In genomic region chr20:57167971-57168693, GRCh38 we compare ENCODE assay signal across 11 cellular contexts.
A peak's percentile ranks its signal among the peaks of the same experiment; 100 is the strongest.
DNase-seq lines count a peak whose midpoint lies in the region; ATAC-seq and TF ChIP-seq lines count a peak whose summit lies in the region.
"Had no signal": no experiment of that assay in that cellular context is flagged by ENCODE, and none has a peak within 500 bp of the region (broad histone marks: within the 10 kb centered on the region; RNA-seq: fewer than 3 reads in every experiment).

No MANE protein-coding gene starts in this region.

- H3K36me3 Mint-ChIP-seq in nephron progenitor cell (ENCODE audit: low read depth): peaks cover 61% of the 10 kb centered on the region

- TF ChIP-seq CTCF in fibroblast of villous mesenchyme (IDR thresholded peaks at IDR 0.05; ENCODE audit: insufficient read depth, low read depth, low read length) (no peak), nephron progenitor cell (IDR thresholded peaks at IDR 0.05) (no peak), GM13976 (IDR thresholded peaks at IDR 0.05; ENCODE audit: borderline replicate concordance, control extremely low read depth, extremely low read depth, insufficient read depth, missing control alignments) (no peak)

- peak overlapping the region; percentile 38 for H3K4me3 Mint-ChIP-seq in nephron progenitor cell
- H3K4me3 Mint-ChIP-seq: activated T-helper 17 cell treated with anti-CD3 and anti-CD28 coated beads, Interleukin-2, amount 50 U/mL, for 72 hours had no signal

- DNase-seq in Right ventricle myocardium inferior (ENCODE audit: missing footprints) (no peak), cardiac septum (ENCODE audit: low spot score) (no peak), fibroblast of villous mesenchyme (ENCODE audit: low read depth) (peak; percentile 56), nephron progenitor cell (peak; percentile 33), HCEC 1CT (no peak), GM13976 (ENCODE audit: low spot score) (no peak)
- DNase-seq: DMS53 had no signal

- ATAC-seq in Right ventricle myocardium inferior (peak; percentile 82), HG03039 (IDR thresholded peaks at IDR 0.05; ENCODE audit: unreplicated experiment) (no peak), GM21786 (IDR thresholded peaks at IDR 0.05; ENCODE audit: unreplicated experiment) (no peak)
- ATAC-seq: activated T-helper 17 cell treated with anti-CD3 and anti-CD28 coated beads, Interleukin-2, amount 50 U/mL, for 72 hours had no signal

- in situ Hi-C loops in GM13976 (cut with MboI; ENCODE audit: low sequenced_read_pairs, unreplicated experiment): no loop called here

- peak overlapping the region; percentile 80 for H3K27ac Mint-ChIP-seq in nephron progenitor cell
- H3K27ac Mint-ChIP-seq: activated T-helper 17 cell treated with anti-CD3 and anti-CD28 coated beads, Interleukin-2, amount 50 U/mL, for 72 hours; progenitor cell of endocrine pancreas had no signal

- peaks cover 37% of the 10 kb centered on the region for H3K9me3 Mint-ChIP-seq in nephron progenitor cell

- H3K27me3 Mint-ChIP-seq in nephron progenitor cell (ENCODE audit: low read depth, poor library complexity): no peaks in the 10 kb centered on the region
- H3K27me3 Mint-ChIP-seq: progenitor cell of endocrine pancreas had no signal

- no peak overlapping the region for H3K4me3 ChIP-seq in fibroblast of villous mesenchyme (ENCODE audit: low read depth, low read length)

- intact Hi-C loops in Right ventricle myocardium inferior (cut with DNase I) (no loop called here), cardiac septum (cut with DNase I) (no loop called here)

- H3K4me1 Mint-ChIP-seq in nephron progenitor cell: peaks cover 39% of the 10 kb centered on the region
- H3K4me1 Mint-ChIP-seq: activated T-helper 17 cell treated with anti-CD3 and anti-CD28 coated beads, Interleukin-2, amount 50 U/mL, for 72 hours had no signal

Comparison
In these comparisons a context has a peak if more than half of its experiments do, and no peak if none do; other contexts are left out.
1. DNase-seq: peak in fibroblast of villous mesenchyme (single experiment) and nephron progenitor cell (single experiment); none in Right ventricle myocardium inferior (single experiment), cardiac septum (single experiment), HCEC 1CT (single experiment) and GM13976 (single experiment).